In genomic region chr11:6619021-6619745, GRCh38 we compare ENCODE assay signal across 8 cellular contexts. TPM values are rescaled to one million over a fixed set of nuclear protein-coding genes. Genes with fewer than 3 reads are reported as not detected.
A peak's percentile ranks its signal among the peaks of the same experiment; 100 is the strongest.
DNase-seq lines count a peak whose midpoint lies in the region; ATAC-seq, FAIRE-seq and TF ChIP-seq lines count a peak whose summit lies in the region.

Gene TPP1 (minus strand): TSS chr11:6619422. CDS start chr11:6619400, 22 bp downstream.

- peak within 1 kb of the TSS; percentile 72 for H3K4me2 ChIP-seq in mammary epithelial cell (ENCODE audit: insufficient read depth, low read depth, low read length)

- TF ChIP-seq CTCF in AG04450 (IDR thresholded peaks at IDR 0.05; ENCODE audit: low read depth, low read length) = no peak
- TF ChIP-seq CTCF in VCaP (conservative IDR thresholded peaks at IDR 0.05) = no peak
- TF ChIP-seq CTCF in mammary epithelial cell (conservative IDR thresholded peaks at IDR 0.05 in 1 of 2, IDR thresholded peaks at IDR 0.05 in 1 of 2; ENCODE audit: extremely low read depth in 1 of 2, insufficient read depth in 1 of 2, low read depth in 1 of 2, low read length in 2 of 2) = no peak

- H3K27me3 ChIP-seq in AG04450 (ENCODE audit: control insufficient read depth, insufficient read depth, low read length) = peaks cover 2% of the 10 kb centered on the region
- no peaks in the 10 kb centered on the region for H3K27me3 ChIP-seq in mammary epithelial cell (ENCODE audit: insufficient read depth, low read length)
- H3K27me3 ChIP-seq in small intestine (ENCODE audit: control insufficient read depth in 2 of 2, insufficient read depth in 2 of 2, low read length in 2 of 2) = no peaks in the 10 kb centered on the region

- peak within 1 kb of the TSS; percentile 93 for H3K4me3 ChIP-seq in AG04450 (ENCODE audit: low read depth, low read length)
- peak within 1 kb of the TSS; percentile 49 to 82 (median 65) for H3K4me3 ChIP-seq in mammary epithelial cell (replicated peaks in 1 of 3; ENCODE audit: insufficient read depth in 1 of 3, low read depth in 2 of 3, low read length in 3 of 3)
- peak within 1 kb of the TSS; percentile 56 to 65 for H3K4me3 ChIP-seq in small intestine (ENCODE audit: low read depth in 1 of 2, low read length in 2 of 2)

- H4K20me1 ChIP-seq in mammary epithelial cell (ENCODE audit: insufficient read depth, low read length) = no peaks in the 10 kb centered on the region

- peak; percentile 98 for ATAC-seq in GM18907 (IDR thresholded peaks at IDR 0.05; ENCODE audit: unreplicated experiment)
- ATAC-seq in HG03139 (IDR thresholded peaks at IDR 0.05; ENCODE audit: unreplicated experiment) = peak; percentile 99

- peaks cover 25% of the 10 kb centered on the region for H3K4me1 ChIP-seq in mammary epithelial cell (ENCODE audit: insufficient read depth, low read length)
- H3K4me1 ChIP-seq in small intestine (ENCODE audit: control insufficient read depth in 2 of 2, insufficient read depth in 1 of 2, low read depth in 1 of 2, low read length in 1 of 2) = peaks cover 2 to 3% of the 10 kb centered on the region in 2 donors

- intact Hi-C loops in mammary epithelial cell (cut with micrococcal nuclease) = loop anchor here (1.0 to 5.0 kb wide), 4 partner anchors 15 to 384 kb away; partner anchors contain the start of genes ARFIP2, FHIP1B, MRPL17 and TIMM10B

- H2AFZ ChIP-seq in mammary epithelial cell (ENCODE audit: low read depth, low read length) = peak within 1 kb of the TSS; percentile 89

- DNase-seq in AG04450 (ENCODE audit: low read depth, low spot score) = peak; percentile 86
- peak; percentile 83 for DNase-seq in NCI-H2196 treated with DMSO at 0.1 percent for 48 hours (lab: John Stamatoyannopoulos, UW; ENCODE audit: unreplicated experiment)
- peak; percentile 94 for DNase-seq in mammary epithelial cell
- peak; percentile 99 for DNase-seq in iPS-NIHi11 (ENCODE audit: low spot score)
- DNase-seq in small intestine = peak; percentile 96

- H3K36me3 ChIP-seq in mammary epithelial cell (ENCODE audit: insufficient read depth, low read length) (peaks cover 4% of the 10 kb centered on the region), small intestine (ENCODE audit: control insufficient read depth in 2 of 2, insufficient read depth in 2 of 2, low read length in 2 of 2) (no peaks in the 10 kb centered on the region)

- CTCF ChIA-PET in AG04450 (lab: Charles Lee) = interaction anchor here (1.0 to 3.4 kb wide), 9 partner anchors 11 to 240 kb away, joined by 3 to 44 read pairs (median 10); partner anchors contain the start of gene MRPL17
- CTCF ChIA-PET in mammary epithelial cell (lab: Charles Lee; ENCODE audit: low non-redundant PET) = interaction anchor here (0.6 kb wide), 4 partner anchors 63 to 1086 kb away, joined by 3 to 7 read pairs (median 3); no protein-coding TSS in a partner anchor

- BruUV-seq in mammary epithelial cell (replicated peaks; lab: Mats Ljungman, UMichigan) = TSS peak; percentile 41

- POLR2A ChIA-PET in AG04450 (lab: Yijun Ruan, JAX) = interaction anchor here (0.5 to 1.8 kb wide), 5 partner anchors 11 to 291 kb away, joined by 5 to 12 read pairs (median 10); partner anchors contain the start of genes ILK, MRPL17 and RRP8

- in situ Hi-C loops in mammary epithelial cell (cut with MboI; ENCODE audit: low sequenced_read_pairs in 2 of 2) = loop anchor here in 1 of 2 donors (10.0 kb wide), 1 partner anchor 144 kb away; the partner anchor contains the start of gene TRIM3

- dilution Hi-C loops in mammary epithelial cell (cut with HindIII; ENCODE audit: low sequenced_read_pairs) = loop anchor here (5.0 kb wide), 1 partner anchor 43 kb away; no protein-coding TSS in a partner anchor

- H3K9ac ChIP-seq in mammary epithelial cell (ENCODE audit: insufficient read depth, low read length) = peak within 1 kb of the TSS; percentile 77

- under 1% methylated on average over 14 of the region's 16 CpGs for WGBS in mammary epithelial cell (ENCODE audit: low coverage, missing lambda C conversion rate)
- WGBS in small intestine, 3 donors = 0% methylated on average over 16 of the region's 16 CpGs

- H3K9me3 ChIP-seq in AG04450 (ENCODE audit: control insufficient read depth, insufficient read depth, low read length) (no peaks in the 10 kb centered on the region; the same call in 1 of the 2 replicates), mammary epithelial cell (replicated peaks; ENCODE audit: insufficient read depth, low read length) (no peaks in the 10 kb centered on the region), small intestine (ENCODE audit: control insufficient read depth, low read depth) (no peaks in the 10 kb centered on the region)

- H3K27ac ChIP-seq in AG04450 (ENCODE audit: low read depth, low read length) = peak within 1 kb of the TSS; percentile 73
- H3K27ac ChIP-seq in VCaP = peak within 1 kb of the TSS; percentile 61
- H3K27ac ChIP-seq in mammary epithelial cell (ENCODE audit: insufficient read depth, low read depth, low read length) = peak within 1 kb of the TSS; percentile 78
- H3K27ac ChIP-seq in small intestine (ENCODE audit: low read depth in 1 of 2, low read length in 1 of 2) = peak within 1 kb of the TSS; percentile 45 to 89

- FAIRE-seq in small intestine (lab: Jason Lieb, UNC) = no peak

- H3K79me2 ChIP-seq in mammary epithelial cell (ENCODE audit: insufficient read depth, low read length) = peaks cover 27% of the 10 kb centered on the region

RNA-seq across cellular contexts. Expression of gene TPP1, which starts in this region (rescaled TPM):
- polyA plus RNA-seq in AG04450 (2011; rRNA removed) (128 and 152 TPM in 2 replicates), mammary epithelial cell (60.5 TPM), small intestine (10 to 100 TPM; 25.4 to 43.9 (median 25.5) TPM)
- 83.1 and 118 TPM in 2 replicates for polyA minus RNA-seq in AG04450 (2011; rRNA and poly(A)+ RNA removed)
- 10 to 100 TPM; 59.2 to 73.9 TPM for total RNA-seq in mammary epithelial cell
- 99.5 TPM for polyA minus RNA-seq in mammary epithelial cell

Comparison
In these comparisons a context has a peak if more than half of its experiments do, and no peak if none do; other contexts are left out.
1. Peak in every context shown above with its lines: DNase-seq, ATAC-seq, H3K4me3 ChIP-seq and H3K27ac ChIP-seq.